Comparison of ENCODE assay signal across 7 cellular contexts in the genomic region with DNA sequence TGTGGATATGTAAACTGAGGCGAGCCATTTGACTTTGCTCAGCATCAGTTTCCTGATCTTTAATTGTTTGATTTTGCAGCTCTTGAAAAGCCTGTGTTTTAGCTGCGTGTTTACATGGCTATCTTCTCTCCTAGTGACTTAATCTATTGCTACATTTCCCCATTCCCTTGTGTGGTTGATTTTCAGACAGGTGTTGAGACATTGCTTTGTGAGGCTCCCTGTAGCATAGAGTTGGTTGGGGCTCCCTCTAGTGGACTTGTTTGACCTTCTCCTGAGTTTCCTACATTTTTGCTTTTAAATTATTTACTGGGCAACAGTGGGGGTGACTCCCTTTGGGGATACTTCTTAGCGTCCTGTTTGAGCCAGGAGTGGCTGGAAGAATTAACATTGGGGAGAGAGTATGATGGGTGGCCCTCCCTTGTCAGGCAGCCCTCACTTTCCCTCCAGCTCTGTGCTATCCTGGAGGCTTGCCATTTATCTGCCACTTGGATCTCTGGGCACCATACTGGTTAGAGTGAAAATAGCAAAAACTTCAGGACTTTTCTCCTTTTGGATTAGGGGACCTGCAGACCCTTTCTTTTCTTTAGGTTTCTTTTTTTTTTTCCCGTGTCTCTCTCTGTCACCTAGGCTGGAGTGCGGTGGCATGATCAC. TPM values are rescaled to one million over a fixed set of nuclear protein-coding genes. Genes with fewer than 3 reads are reported as not detected.
A peak's percentile ranks its signal among the peaks of the same experiment; 100 is the strongest.
DNase-seq lines count a peak whose midpoint lies in the region; ATAC-seq, FAIRE-seq and TF ChIP-seq lines count a peak whose summit lies in the region.

No MANE protein-coding gene starts in this region.

- no TSS peak for BruUV-seq in IMR-90 (replicated peaks; lab: Mats Ljungman, UMichigan)
- no TSS peak for BruUV-seq in endothelial cell of umbilical vein (replicated peaks; lab: Mats Ljungman, UMichigan)

- 0% methylated on average over 1 of the region's 5 CpGs; no CpG with 5 or more reads in 1 of the 2 experiments for WGBS in IMR-90 (ENCODE audit: extremely low coverage in 2 of 2, insufficient read length in 1 of 2), 2 experiments

- no peak overlapping the region for H2BK120ac ChIP-seq in IMR-90 (ENCODE audit: low read depth, low read length)

- H3K27ac ChIP-seq in IMR-90 (ENCODE audit: insufficient read depth, low read length) (no peak overlapping the region), endothelial cell of umbilical vein (ENCODE audit: insufficient read depth, low read depth, low read length) (no peak overlapping the region)

- no peaks in the 10 kb centered on the region; the same call in 1 of the 2 replicates for H3K9me1 ChIP-seq in IMR-90 (ENCODE audit: insufficient read depth, low read length)
- H3K9me1 ChIP-seq in endothelial cell of umbilical vein (replicated peaks; ENCODE audit: control insufficient read depth, extremely low read depth, insufficient read depth, low read length): no peaks in the 10 kb centered on the region

- H3K4me2 ChIP-seq in IMR-90 (ENCODE audit: low read depth, low read length) (no peak overlapping the region), endothelial cell of umbilical vein (ENCODE audit: insufficient read depth, low read length) (no peak overlapping the region)

- H4K91ac ChIP-seq in IMR-90 (ENCODE audit: insufficient read depth, low read depth, low read length): no peak overlapping the region

- H4K20me1 ChIP-seq in IMR-90 (ENCODE audit: insufficient read depth, low read length) (no peaks in the 10 kb centered on the region), endothelial cell of umbilical vein (replicated peaks; ENCODE audit: control insufficient read depth, extremely low read depth, insufficient read depth, low read length) (no peaks in the 10 kb centered on the region)

- H3K79me1 ChIP-seq in IMR-90 (ENCODE audit: low read depth in 1 of 2, low read length in 2 of 2): no peaks in the 10 kb centered on the region

- H3K27me3 Mint-ChIP-seq in stimulated activated memory B cell treated with anti-CD40 and anti-IgM and Interleukin-4, amounts not matched to agents 10 μg/mL and 1 μg/mL and 100 μg/mL, for 72 hours: no peaks in the 10 kb centered on the region

- CTCF ChIA-PET in IMR-90 (lab: Yijun Ruan, JAX) (interaction anchor here (0.6 to 1.6 kb wide), 9 partner anchors 9 to 419 kb away, joined by 3 to 8 read pairs (median 3); partner anchors contain the start of gene CBL), endothelial cell of umbilical vein (lab: Charles Lee) (interaction anchor here (0.8 to 5.0 kb wide), 25 partner anchors 10 to 266 kb away, joined by 3 to 59 read pairs (median 4); partner anchors contain the start of genes ABCG4, C2CD2L, CBL and DPAGT1)

- ATAC-seq in IMR-90 (ENCODE audit: low read depth): peak; percentile 87
- peak; percentile 90 for ATAC-seq in stimulated activated memory B cell treated with anti-CD40 and anti-IgM and Interleukin-4, amounts not matched to agents 10 μg/mL and 1 μg/mL and 100 μg/mL, for 72 hours

- no peak overlapping the region for H3K4me3 Mint-ChIP-seq in stimulated activated memory B cell treated with anti-CD40 and anti-IgM and Interleukin-4, amounts not matched to agents 10 μg/mL and 1 μg/mL and 100 μg/mL, for 72 hours

- TF ChIP-seq RAD21 in IMR-90 (IDR thresholded peaks at IDR 0.05; ENCODE audit: low read length): peak; percentile 89

- H2BK20ac ChIP-seq in IMR-90 (ENCODE audit: low read depth, low read length): no peak overlapping the region

- no peaks in the 10 kb centered on the region for H3K36me3 ChIP-seq in IMR-90 (ENCODE audit: control insufficient read depth, insufficient read depth, low read length)
- H3K36me3 ChIP-seq in endothelial cell of umbilical vein (ENCODE audit: control insufficient read depth in 2 of 2, extremely low read depth in 1 of 2, insufficient read depth in 2 of 2, low read length in 2 of 2): no peaks in the 10 kb centered on the region

- H3K4me1 Mint-ChIP-seq in stimulated activated memory B cell treated with anti-CD40 and anti-IgM and Interleukin-4, amounts not matched to agents 10 μg/mL and 1 μg/mL and 100 μg/mL, for 72 hours: peaks cover 9% of the 10 kb centered on the region

- intact Hi-C loops in IMR-90 (cut with micrococcal nuclease): loop anchor here (1.0 to 2.0 kb wide), 5 partner anchors 28 to 140 kb away; partner anchors contain the start of genes HYOU1 and NLRX1
- intact Hi-C loops in endothelial cell of umbilical vein (cut with micrococcal nuclease): loop anchor here (1.0 to 2.0 kb wide), 6 partner anchors 29 to 140 kb away; partner anchors contain the start of genes HYOU1 and NLRX1

- in situ Hi-C loops in GM13976 (cut with MboI; ENCODE audit: low sequenced_read_pairs, unreplicated experiment): no loop called here
- in situ Hi-C loops in IMR-90 (cut with MboI; ENCODE audit: low sequenced_read_pairs): loop anchor here (5.0 kb wide), 1 partner anchor 95 kb away; the partner anchor contains the start of gene DPAGT1

- H3K27ac Mint-ChIP-seq in stimulated activated memory B cell treated with anti-CD40 and anti-IgM and Interleukin-4, amounts not matched to agents 10 μg/mL and 1 μg/mL and 100 μg/mL, for 72 hours: no peak overlapping the region

- peak overlapping the region; percentile 92 for H2AK9ac ChIP-seq in IMR-90 (replicated peaks; ENCODE audit: low read depth, low read length, poor library complexity)

- H3K23ac ChIP-seq in IMR-90 (ENCODE audit: low read depth, low read length): no peak overlapping the region

- dilution Hi-C loops in IMR-90 (cut with HindIII; ENCODE audit: low sequenced_read_pairs, unreplicated experiment) (no loop called here), endothelial cell of umbilical vein (cut with MboI; ENCODE audit: extremely low pct_ligation_motif_present, low sequenced_read_pairs) (no loop called here)

- H3K9ac ChIP-seq in IMR-90 (ENCODE audit: low read depth, low read length) (no peak overlapping the region), endothelial cell of umbilical vein (replicated peaks; ENCODE audit: extremely low read depth, insufficient read depth, low read length) (no peak overlapping the region)

- H4K5ac ChIP-seq in IMR-90 (ENCODE audit: low read depth, low read length): no peak overlapping the region

- H3K9me3 ChIP-seq in IMR-90 (ENCODE audit: control insufficient read depth, insufficient read depth, low read length) (no peaks in the 10 kb centered on the region), endothelial cell of umbilical vein (replicated peaks; ENCODE audit: control insufficient read depth, insufficient read depth, low read length) (no peaks in the 10 kb centered on the region)

- DNase-seq in GM13976 (ENCODE audit: low spot score): peak; percentile 85
- DNase-seq in IMR-90: peak; percentile 85
- DNase-seq in NOMO-1 treated with dmso at 0.1 percent for 144 hours (lab: John Stamatoyannopoulos, UW; ENCODE audit: unreplicated experiment): peak; percentile 86
- DNase-seq in activated CD8-positive, alpha-beta memory T cell treated with anti-CD3 and anti-CD28 coated beads for 4 hours (ENCODE audit: low read depth in 2 of 2): peak; percentile 44 to 47
- DNase-seq in endothelial cell of umbilical vein (ENCODE audit: low read depth, low spot score): peak; percentile 81
- DNase-seq in middle frontal gyrus (ENCODE audit: extremely low spot score, low spot score): peak; percentile 33

- no peak overlapping the region for H3K4ac ChIP-seq in IMR-90 (ENCODE audit: low read depth, low read length)

- no peak overlapping the region for H3K56ac ChIP-seq in IMR-90 (ENCODE audit: extremely low read depth, insufficient read depth, low read length)

- H3K79me2 ChIP-seq in endothelial cell of umbilical vein (ENCODE audit: control insufficient read depth, insufficient read depth, low read length): no peaks in the 10 kb centered on the region

- H2AK5ac ChIP-seq in IMR-90 (ENCODE audit: low read depth, low read length): peak overlapping the region; percentile 44; the same call in 1 of the 2 replicates

- POLR2A ChIA-PET in IMR-90 (lab: Charles Lee; ENCODE audit: unreplicated experiment): no interaction called here
- POLR2A ChIA-PET in endothelial cell of umbilical vein (lab: Charles Lee): interaction anchor here (2.2 kb wide), 1 partner anchor 102 kb away, joined by 8 read pairs; a partner anchor contains a TSS

- H4K8ac ChIP-seq in IMR-90 (ENCODE audit: low read depth in 2 of 2, low read length in 2 of 2): no peak overlapping the region

- H3K4me3 ChIP-seq in IMR-90 (ENCODE audit: insufficient read depth, low read depth, low read length): no peak overlapping the region
- H3K4me3 ChIP-seq in endothelial cell of umbilical vein (replicated peaks in 1 of 3; ENCODE audit: insufficient read depth in 1 of 3, low read depth in 1 of 3, low read length in 3 of 3): no peak overlapping the region

- H3K36me3 Mint-ChIP-seq in stimulated activated memory B cell treated with anti-CD40 and anti-IgM and Interleukin-4, amounts not matched to agents 10 μg/mL and 1 μg/mL and 100 μg/mL, for 72 hours: no peaks in the 10 kb centered on the region

- H3K4me1 ChIP-seq in IMR-90 (ENCODE audit: control insufficient read depth, insufficient read depth, low read length) (no peaks in the 10 kb centered on the region), endothelial cell of umbilical vein (ENCODE audit: control insufficient read depth, extremely low read depth, insufficient read depth, low read length) (no peaks in the 10 kb centered on the region)

- peak overlapping the region; percentile 87 for H2AFZ ChIP-seq in IMR-90 (replicated peaks; ENCODE audit: low read length, poor library complexity)
- H2AFZ ChIP-seq in endothelial cell of umbilical vein (ENCODE audit: low read depth, low read length): no peak overlapping the region

- no peak overlapping the region for H3K14ac ChIP-seq in IMR-90 (replicated peaks; ENCODE audit: low read depth, low read length)

- H2BK5ac ChIP-seq in IMR-90 (ENCODE audit: low read depth, low read length, poor library complexity, severe bottlenecking): no peak overlapping the region

- H3K18ac ChIP-seq in IMR-90 (ENCODE audit: low read depth, low read length): no peak overlapping the region

- peaks cover 6% of the 10 kb centered on the region for H3K27me3 ChIP-seq in IMR-90 (ENCODE audit: control insufficient read depth, insufficient read depth, low read length)
- no peaks in the 10 kb centered on the region for H3K27me3 ChIP-seq in endothelial cell of umbilical vein (ENCODE audit: control insufficient read depth in 2 of 2, insufficient read depth in 2 of 2, low read length in 2 of 2)

- no peak overlapping the region for H2BK15ac ChIP-seq in IMR-90 (ENCODE audit: low read depth, low read length)

- TF ChIP-seq CTCF in GM13976 (IDR thresholded peaks at IDR 0.05; ENCODE audit: borderline replicate concordance, control extremely low read depth, extremely low read depth, insufficient read depth, missing control alignments): peak; percentile 82
- peak; percentile 92 for TF ChIP-seq CTCF in IMR-90 (conservative IDR thresholded peaks at IDR 0.05; ENCODE audit: low read depth, low read length)
- peak; percentile 69 to 70 for TF ChIP-seq CTCF in endothelial cell of umbilical vein (IDR thresholded peaks at IDR 0.05; ENCODE audit: extremely low read depth in 1 of 2, insufficient read depth in 1 of 2, low read depth in 1 of 2, low read length in 2 of 2)

- FAIRE-seq in endothelial cell of umbilical vein (lab: Jason Lieb, UNC): peak; percentile 85

- TF ChIP-seq POLR2A in IMR-90 (IDR thresholded peaks at IDR 0.05; ENCODE audit: low read depth, low read length) (0 out of 2 replicates have a peak, but pooled peaks have one; percentile 26), endothelial cell of umbilical vein (IDR thresholded peaks at IDR 0.05; ENCODE audit: low read depth, low read length) (no peak)

- no peaks in the 10 kb centered on the region for H3K9me3 Mint-ChIP-seq in stimulated activated memory B cell treated with anti-CD40 and anti-IgM and Interleukin-4, amounts not matched to agents 10 μg/mL and 1 μg/mL and 100 μg/mL, for 72 hours

RNA-seq across cellular contexts. Expression of gene CBL, which starts 9.2 kb away (rescaled TPM):
- 6.1 and 7.2 TPM in 2 replicates for total RNA-seq in IMR-90 (2012; rRNA removed)
- polyA plus RNA-seq in IMR-90 (2012; rRNA removed): 11.8 TPM in 2 replicates
- polyA plus RNA-seq in IMR-90 (2012; cell fraction: cytosol; rRNA removed): 4.6 and 5.6 TPM in 2 replicates
- 8.8 and 20.4 TPM in 2 replicates for polyA plus RNA-seq in IMR-90 (2012; cell fraction: nucleus; rRNA removed; ENCODE audit: low replicate concordance)
- total RNA-seq in endothelial cell of umbilical vein: 40.1 and 41.5 TPM in 2 replicates
- polyA plus RNA-seq in endothelial cell of umbilical vein: 12.5 and 15.5 TPM in 2 replicates
- polyA plus RNA-seq in endothelial cell of umbilical vein (2011; cell fraction: cytosol; rRNA removed): 15.3 and 16.3 TPM in 2 replicates
- polyA plus RNA-seq in endothelial cell of umbilical vein (2011; cell fraction: nucleus; rRNA removed): 26.4 and 30.7 TPM in 2 replicates
- polyA plus RNA-seq in endothelial cell of umbilical vein (2012): 16.8 and 19.8 TPM in 2 replicates
- 31.4 and 34.9 TPM in 2 replicates for polyA minus RNA-seq in endothelial cell of umbilical vein
- 7.5 TPM for polyA minus RNA-seq in endothelial cell of umbilical vein (2011; cell fraction: cytosol; rRNA and poly(A)+ RNA removed)
- 19.9 and 29.0 TPM in 2 replicates for polyA minus RNA-seq in endothelial cell of umbilical vein (2011; cell fraction: nucleus; rRNA and poly(A)+ RNA removed)

RNA-seq across cellular contexts. Expression of gene NHERF4, which starts 11.7 kb away (rescaled TPM):
- total RNA-seq in IMR-90 (2012; rRNA removed): not detected in 2 replicates
- not detected in 2 replicates for polyA plus RNA-seq in IMR-90 (2012; rRNA removed)
- not detected in 2 replicates for polyA plus RNA-seq in IMR-90 (2012; cell fraction: cytosol; rRNA removed)
- not detected in 2 replicates for polyA plus RNA-seq in IMR-90 (2012; cell fraction: nucleus; rRNA removed; ENCODE audit: low replicate concordance)
- not detected in 2 replicates for total RNA-seq in endothelial cell of umbilical vein
- polyA plus RNA-seq in endothelial cell of umbilical vein: not detected in 2 replicates
- not detected in 2 replicates for polyA plus RNA-seq in endothelial cell of umbilical vein (2011; cell fraction: cytosol; rRNA removed)
- polyA plus RNA-seq in endothelial cell of umbilical vein (2011; cell fraction: nucleus; rRNA removed): not detected in 2 replicates
- polyA plus RNA-seq in endothelial cell of umbilical vein (2012): not detected in 2 replicates
- polyA minus RNA-seq in endothelial cell of umbilical vein: 0.57 TPM in 1 of 2 replicates, not detected in the other
- polyA minus RNA-seq in endothelial cell of umbilical vein (2011; cell fraction: cytosol; rRNA and poly(A)+ RNA removed): not detected
- not detected in 2 replicates for polyA minus RNA-seq in endothelial cell of umbilical vein (2011; cell fraction: nucleus; rRNA and poly(A)+ RNA removed)

RNA-seq across cellular contexts. Expression of gene NLRX1, which starts 28.4 kb away (rescaled TPM):
- total RNA-seq in IMR-90 (2012; rRNA removed) (3.0 and 3.3 TPM in 2 replicates), endothelial cell of umbilical vein (14.6 and 15.1 TPM in 2 replicates)
- polyA plus RNA-seq in IMR-90 (2012; rRNA removed) (4.9 and 5.5 TPM in 2 replicates), endothelial cell of umbilical vein (15.5 and 18.3 TPM in 2 replicates)
- polyA plus RNA-seq in IMR-90 (2012; cell fraction: cytosol; rRNA removed): 4.6 and 7.1 TPM in 2 replicates
- polyA plus RNA-seq in IMR-90 (2012; cell fraction: nucleus; rRNA removed; ENCODE audit: low replicate concordance): 4.6 and 11.7 TPM in 2 replicates
- polyA plus RNA-seq in endothelial cell of umbilical vein (2011; cell fraction: cytosol; rRNA removed): 7.9 and 9.0 TPM in 2 replicates
- 12.7 and 15.1 TPM in 2 replicates for polyA plus RNA-seq in endothelial cell of umbilical vein (2011; cell fraction: nucleus; rRNA removed)
- polyA plus RNA-seq in endothelial cell of umbilical vein (2012): 8.3 and 11.6 TPM in 2 replicates
- 15.4 and 18.9 TPM in 2 replicates for polyA minus RNA-seq in endothelial cell of umbilical vein
- polyA minus RNA-seq in endothelial cell of umbilical vein (2011; cell fraction: cytosol; rRNA and poly(A)+ RNA removed): 6.1 TPM
- 9.3 and 12.4 TPM in 2 replicates for polyA minus RNA-seq in endothelial cell of umbilical vein (2011; cell fraction: nucleus; rRNA and poly(A)+ RNA removed)

RNA-seq across cellular contexts. Expression of gene ABCG4, which starts 48.1 kb away (rescaled TPM):
- total RNA-seq in IMR-90 (2012; rRNA removed) (under 0.01 TPM in 2 replicates), endothelial cell of umbilical vein (0.67 and 1.7 TPM in 2 replicates)
- polyA plus RNA-seq in IMR-90 (2012; rRNA removed) (0.20 and 0.26 TPM in 2 replicates), endothelial cell of umbilical vein (1.0 TPM in 2 replicates)
- polyA plus RNA-seq in IMR-90 (2012; cell fraction: cytosol; rRNA removed): 0.12 and 0.19 TPM in 2 replicates
- polyA plus RNA-seq in IMR-90 (2012; cell fraction: nucleus; rRNA removed; ENCODE audit: low replicate concordance): 0.73 and 0.85 TPM in 2 replicates
- polyA plus RNA-seq in endothelial cell of umbilical vein (2011; cell fraction: cytosol; rRNA removed): 0.35 and 0.47 TPM in 2 replicates
- polyA plus RNA-seq in endothelial cell of umbilical vein (2011; cell fraction: nucleus; rRNA removed): 2.9 and 3.7 TPM in 2 replicates
- polyA plus RNA-seq in endothelial cell of umbilical vein (2012): 0.64 and 1.2 TPM in 2 replicates
- 1.5 TPM in 2 replicates for polyA minus RNA-seq in endothelial cell of umbilical vein
- polyA minus RNA-seq in endothelial cell of umbilical vein (2011; cell fraction: cytosol; rRNA and poly(A)+ RNA removed): not detected
- 1.3 TPM in 2 replicates for polyA minus RNA-seq in endothelial cell of umbilical vein (2011; cell fraction: nucleus; rRNA and poly(A)+ RNA removed)

Comparison
In these comparisons a context has a peak if more than half of its experiments do, and no peak if none do; other contexts are left out.
1. DNase-seq: peak in every context shown above with its lines; median percentile 86 in NOMO-1 treated with dmso at 0.1 percent for 144 hours; 85 in GM13976; 85 in IMR-90; 81 in endothelial cell of umbilical vein; 46 in activated CD8-positive, alpha-beta memory T cell treated with anti-CD3 and anti-CD28 coated beads for 4 hours; 33 in middle frontal gyrus.